In the genomic region with DNA sequence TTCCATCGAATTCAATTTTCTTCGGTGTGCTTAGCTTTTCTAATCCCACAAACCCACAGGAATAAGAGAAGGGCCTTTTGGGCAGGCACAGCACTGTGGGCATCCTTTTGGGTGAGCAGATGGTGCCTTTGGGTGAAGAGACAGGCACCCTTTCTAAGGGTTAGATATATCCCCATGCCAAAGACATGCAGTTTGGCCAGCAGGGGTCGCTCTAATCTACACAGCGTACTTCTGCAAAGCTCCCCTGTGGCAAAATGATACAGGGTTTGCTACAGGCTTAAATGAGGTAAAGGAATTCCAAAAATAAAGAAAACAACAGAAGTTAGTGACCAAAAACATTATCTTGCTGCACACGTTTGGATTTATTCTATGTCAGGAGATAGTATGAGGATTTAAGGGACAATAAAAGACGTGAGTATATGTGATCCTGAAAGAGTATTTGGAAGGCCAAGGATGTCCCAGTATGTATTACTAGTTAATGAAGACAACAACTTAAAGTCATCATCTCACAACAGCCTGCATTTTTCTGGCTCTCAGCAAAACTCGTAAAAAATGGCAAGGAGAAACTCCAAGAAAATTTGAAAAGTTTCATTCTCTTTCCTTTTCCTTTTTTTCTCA, we compare ENCODE assay signal across 1 cellular context.
TF ChIP-seq lines count a peak whose summit lies in the region.

No MANE protein-coding gene starts in this region.

TF ChIP-seq in GM23338, 12 proteins besides CTCF, POLR2A, EP300 and RAD21 (continued from another document):
- TF ChIP-seq, protein P1, sequence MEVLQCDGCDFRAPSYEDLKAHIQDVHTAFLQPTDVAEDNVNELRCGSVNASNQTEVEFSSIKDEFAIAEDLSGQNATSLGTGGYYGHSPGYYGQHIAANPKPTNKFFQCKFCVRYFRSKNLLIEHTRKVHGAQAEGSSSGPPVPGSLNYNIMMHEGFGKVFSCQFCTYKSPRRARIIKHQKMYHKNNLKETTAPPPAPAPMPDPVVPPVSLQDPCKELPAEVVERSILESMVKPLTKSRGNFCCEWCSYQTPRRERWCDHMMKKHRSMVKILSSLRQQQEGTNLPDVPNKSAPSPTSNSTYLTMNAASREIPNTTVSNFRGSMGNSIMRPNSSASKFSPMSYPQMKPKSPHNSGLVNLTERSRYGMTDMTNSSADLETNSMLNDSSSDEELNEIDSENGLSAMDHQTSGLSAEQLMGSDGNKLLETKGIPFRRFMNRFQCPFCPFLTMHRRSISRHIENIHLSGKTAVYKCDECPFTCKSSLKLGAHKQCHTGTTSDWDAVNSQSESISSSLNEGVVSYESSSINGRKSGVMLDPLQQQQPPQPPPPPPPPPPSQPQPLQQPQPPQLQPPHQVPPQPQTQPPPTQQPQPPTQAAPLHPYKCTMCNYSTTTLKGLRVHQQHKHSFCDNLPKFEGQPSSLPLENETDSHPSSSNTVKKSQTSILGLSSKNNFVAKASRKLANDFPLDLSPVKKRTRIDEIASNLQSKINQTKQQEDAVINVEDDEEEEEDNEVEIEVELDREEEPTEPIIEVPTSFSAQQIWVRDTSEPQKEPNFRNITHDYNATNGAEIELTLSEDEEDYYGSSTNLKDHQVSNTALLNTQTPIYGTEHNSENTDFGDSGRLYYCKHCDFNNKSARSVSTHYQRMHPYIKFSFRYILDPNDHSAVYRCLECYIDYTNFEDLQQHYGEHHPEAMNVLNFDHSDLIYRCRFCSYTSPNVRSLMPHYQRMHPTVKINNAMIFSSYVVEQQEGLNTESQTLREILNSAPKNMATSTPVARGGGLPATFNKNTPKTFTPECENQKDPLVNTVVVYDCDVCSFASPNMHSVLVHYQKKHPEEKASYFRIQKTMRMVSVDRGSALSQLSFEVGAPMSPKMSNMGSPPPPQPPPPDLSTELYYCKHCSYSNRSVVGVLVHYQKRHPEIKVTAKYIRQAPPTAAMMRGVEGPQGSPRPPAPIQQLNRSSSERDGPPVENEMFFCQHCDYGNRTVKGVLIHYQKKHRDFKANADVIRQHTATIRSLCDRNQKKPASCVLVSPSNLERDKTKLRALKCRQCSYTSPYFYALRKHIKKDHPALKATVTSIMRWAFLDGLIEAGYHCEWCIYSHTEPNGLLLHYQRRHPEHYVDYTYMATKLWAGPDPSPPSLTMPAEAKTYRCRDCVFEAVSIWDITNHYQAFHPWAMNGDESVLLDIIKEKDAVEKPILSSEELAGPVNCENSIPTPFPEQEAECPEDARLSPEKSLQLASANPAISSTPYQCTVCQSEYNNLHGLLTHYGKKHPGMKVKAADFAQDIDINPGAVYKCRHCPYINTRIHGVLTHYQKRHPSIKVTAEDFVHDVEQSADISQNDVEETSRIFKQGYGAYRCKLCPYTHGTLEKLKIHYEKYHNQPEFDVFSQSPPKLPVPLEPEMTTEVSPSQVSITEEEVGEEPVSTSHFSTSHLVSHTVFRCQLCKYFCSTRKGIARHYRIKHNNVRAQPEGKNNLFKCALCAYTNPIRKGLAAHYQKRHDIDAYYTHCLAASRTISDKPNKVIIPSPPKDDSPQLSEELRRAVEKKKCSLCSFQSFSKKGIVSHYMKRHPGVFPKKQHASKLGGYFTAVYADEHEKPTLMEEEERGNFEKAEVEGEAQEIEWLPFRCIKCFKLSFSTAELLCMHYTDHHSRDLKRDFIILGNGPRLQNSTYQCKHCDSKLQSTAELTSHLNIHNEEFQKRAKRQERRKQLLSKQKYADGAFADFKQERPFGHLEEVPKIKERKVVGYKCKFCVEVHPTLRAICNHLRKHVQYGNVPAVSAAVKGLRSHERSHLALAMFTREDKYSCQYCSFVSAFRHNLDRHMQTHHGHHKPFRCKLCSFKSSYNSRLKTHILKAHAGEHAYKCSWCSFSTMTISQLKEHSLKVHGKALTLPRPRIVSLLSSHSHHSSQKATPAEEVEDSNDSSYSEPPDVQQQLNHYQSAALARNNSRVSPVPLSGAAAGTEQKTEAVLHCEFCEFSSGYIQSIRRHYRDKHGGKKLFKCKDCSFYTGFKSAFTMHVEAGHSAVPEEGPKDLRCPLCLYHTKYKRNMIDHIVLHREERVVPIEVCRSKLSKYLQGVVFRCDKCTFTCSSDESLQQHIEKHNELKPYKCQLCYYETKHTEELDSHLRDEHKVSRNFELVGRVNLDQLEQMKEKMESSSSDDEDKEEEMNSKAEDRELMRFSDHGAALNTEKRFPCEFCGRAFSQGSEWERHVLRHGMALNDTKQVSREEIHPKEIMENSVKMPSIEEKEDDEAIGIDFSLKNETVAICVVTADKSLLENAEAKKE (CRISPR knock-in tag; IDR thresholded peaks at IDR 0.05): no peak
- no peak for TF ChIP-seq EZH2 (IDR thresholded peaks at IDR 0.05; ENCODE audit: low read depth, unreplicated experiment)
